In genomic region chr12:111673503-111673902, GRCh38 we compare ENCODE assay signal across 9 cellular contexts. TPM values are rescaled to one million over a fixed set of nuclear protein-coding genes. Genes with fewer than 3 reads are reported as not detected.
DNase-seq lines count a peak whose midpoint lies in the region; ATAC-seq, FAIRE-seq and TF ChIP-seq lines count a peak whose summit lies in the region.
"Had no signal": no experiment of that assay in that cellular context is flagged by ENCODE, and none has a peak within 500 bp of the region (broad histone marks: within the 10 kb centered on the region; RNA-seq: fewer than 3 reads in every experiment).

No MANE protein-coding gene starts in this region.

- DNase-seq in BJ (ENCODE audit: low read depth) = no peak
- DNase-seq in astrocyte (ENCODE audit: low read depth) = no peak
- DNase-seq in kidney epithelial cell (ENCODE audit: low read depth) = no peak
- no peak for DNase-seq in RCC 7860 (ENCODE audit: low spot score)
- no peak for DNase-seq in NCI-H128 (lab: John Stamatoyannopoulos, UW; ENCODE audit: unreplicated experiment)
- no peak for DNase-seq in urothelium cell line (ENCODE audit: low spot score)

- H3K36me3 Mint-ChIP-seq in astrocyte (ENCODE audit: low read depth, unreplicated experiment) = peaks cover 3% of the 10 kb centered on the region

- H3K4me3 Mint-ChIP-seq in astrocyte (ENCODE audit: unreplicated experiment) = no peak overlapping the region

- CTCF ChIA-PET in BJ (lab: Yijun Ruan, JAX) = interaction anchor here (0.6 to 4.5 kb wide), 14 partner anchors 8 to 323 kb away, joined by 3 to 38 read pairs (median 4); partner anchors contain the start of genes ACAD10 and BRAP
- CTCF ChIA-PET in HEK293 (lab: Yijun Ruan, JAX) = interaction anchor here (0.6 to 4.5 kb wide), 10 partner anchors 10 to 718 kb away, joined by 3 to 24 read pairs (median 4); no protein-coding TSS in a partner anchor

- H3K79me2 ChIP-seq in astrocyte (ENCODE audit: insufficient read depth, low read length) = no peaks in the 10 kb centered on the region

- no peak overlapping the region for H3K4me3 ChIP-seq in BJ (ENCODE audit: low read depth, low read length)
- no peak overlapping the region for H3K4me3 ChIP-seq in HEK293 (ENCODE audit: low read depth, low read length)
- no peak overlapping the region for H3K4me3 ChIP-seq in astrocyte (ENCODE audit: insufficient read depth, low read depth, low read length)
- no peak overlapping the region for H3K4me3 ChIP-seq in kidney epithelial cell (ENCODE audit: low read depth, low read length)

- no peak overlapping the region for H3K9ac ChIP-seq in astrocyte (ENCODE audit: low read length)

- H3K9me3 ChIP-seq in HEK293 (ENCODE audit: control insufficient read depth, insufficient read depth, low read depth, low read length) (no peaks in the 10 kb centered on the region), astrocyte (ENCODE audit: insufficient read depth, low read depth, low read length) (no peaks in the 10 kb centered on the region)

- H3K27me3 ChIP-seq in BJ (ENCODE audit: control insufficient read depth, insufficient read depth, low read length) (no peaks in the 10 kb centered on the region), astrocyte (ENCODE audit: insufficient read depth, low read length) (no peaks in the 10 kb centered on the region), kidney epithelial cell (ENCODE audit: control insufficient read depth, insufficient read depth, low read length) (no peaks in the 10 kb centered on the region)

- H3K27me3 Mint-ChIP-seq in astrocyte (ENCODE audit: low read depth, unreplicated experiment) = no peaks in the 10 kb centered on the region

- H3K4me1 Mint-ChIP-seq in astrocyte (ENCODE audit: low read depth, unreplicated experiment) = no peaks in the 10 kb centered on the region

- no peak for ATAC-seq in HG03342 (IDR thresholded peaks at IDR 0.05; ENCODE audit: unreplicated experiment)

- H3K36me3 ChIP-seq in BJ (ENCODE audit: control insufficient read depth, insufficient read depth, low read length) = peaks cover 13% of the 10 kb centered on the region
- peaks cover 73 to 88% of the 10 kb centered on the region in 2 experiments for H3K36me3 ChIP-seq in HEK293 (ENCODE audit: control insufficient read depth in 2 of 2, insufficient read depth in 1 of 2, low read length in 2 of 2)
- H3K36me3 ChIP-seq in astrocyte (ENCODE audit: insufficient read depth, low read length) = peaks cover 30% of the 10 kb centered on the region
- no peaks in the 10 kb centered on the region for H3K36me3 ChIP-seq in kidney epithelial cell (ENCODE audit: control insufficient read depth, insufficient read depth, low read length)

- POLR2A ChIA-PET in BJ (lab: Charles Lee) = no interaction called here
- POLR2A ChIA-PET in HEK293 (lab: Yijun Ruan, JAX) = interaction anchor here (0.6 to 0.7 kb wide), 2 partner anchors 9 to 108 kb away, joined by 5 to 6 read pairs; no protein-coding TSS in a partner anchor

- H4K20me1 ChIP-seq in astrocyte (ENCODE audit: insufficient read depth, low read length) = peaks cover 36% of the 10 kb centered on the region

- no peak overlapping the region for H2AFZ ChIP-seq in astrocyte (ENCODE audit: low read depth, low read length)

- no peaks in the 10 kb centered on the region for H3K9me3 Mint-ChIP-seq in astrocyte (ENCODE audit: unreplicated experiment)

- H3K4me1 ChIP-seq in HEK293 (ENCODE audit: control insufficient read depth, insufficient read depth, low read length) (no peaks in the 10 kb centered on the region), astrocyte (ENCODE audit: insufficient read depth, low read length) (no peaks in the 10 kb centered on the region)

- TF ChIP-seq CTCF in BJ (IDR thresholded peaks at IDR 0.05; ENCODE audit: insufficient read depth, low read depth, low read length) = peak; percentile 65
- no peak for TF ChIP-seq CTCF in HEK293 (tag by site-specific recombination; IDR thresholded peaks at IDR 0.05)
- TF ChIP-seq CTCF in astrocyte (IDR thresholded peaks at IDR 0.05; ENCODE audit: insufficient read depth, low read depth, low read length) = peak; percentile 27
- peak; percentile 45 for TF ChIP-seq CTCF in kidney epithelial cell (IDR thresholded peaks at IDR 0.05; ENCODE audit: insufficient read depth, low read length, poor library complexity, severe bottlenecking)

- H3K27ac ChIP-seq in HEK293 (ENCODE audit: extremely low read depth, low read depth, low read length) (no peak overlapping the region), astrocyte (ENCODE audit: low read depth, low read length) (no peak overlapping the region)

- FAIRE-seq in astrocyte (lab: Jason Lieb, UNC) = no peak
- no peak for FAIRE-seq in RCC 7860 (lab: Jason Lieb, UNC)
- no peak for FAIRE-seq in urothelium cell line (lab: Jason Lieb, UNC)
- FAIRE-seq: GM18507 had no signal

- no peak overlapping the region for H3K27ac Mint-ChIP-seq in astrocyte (ENCODE audit: unreplicated experiment)

- no peak overlapping the region for H3K4me2 ChIP-seq in astrocyte (ENCODE audit: low read length)

TF ChIP-seq in HEK293, 187 proteins besides CTCF, POLR2A, EP300 and RAD21:
- peak; percentile 67 for TF ChIP-seq ZNF654 (tag by site-specific recombination; IDR thresholded peaks at IDR 0.05; ENCODE audit: low read depth)
- no peak for TF ChIP-seq ZNF169 (tag by site-specific recombination; IDR thresholded peaks at IDR 0.05)

RNA-seq across cellular contexts. Expression of gene BRAP, which starts 12.3 kb away (rescaled TPM):
- polyA plus RNA-seq in BJ (2011; rRNA removed) = 15.8 and 21.8 TPM in 2 replicates
- 14.6 and 20.9 TPM in 2 replicates for polyA minus RNA-seq in BJ (2011; rRNA and poly(A)+ RNA removed)
- 24.8 and 26.3 TPM in 2 replicates for total RNA-seq in astrocyte
- total RNA-seq in kidney epithelial cell = 18.8 and 19.0 TPM in 2 replicates

RNA-seq across cellular contexts. Expression of gene ACAD10, which starts 12.3 kb away (rescaled TPM):
- polyA plus RNA-seq in BJ (2011; rRNA removed) = 9.9 and 15.4 TPM in 2 replicates
- 10.3 and 13.4 TPM in 2 replicates for polyA minus RNA-seq in BJ (2011; rRNA and poly(A)+ RNA removed)
- 16.9 and 18.7 TPM in 2 replicates for total RNA-seq in astrocyte
- total RNA-seq in kidney epithelial cell = 40.8 and 41.2 TPM in 2 replicates
